Comparison of ENCODE assay signal across 8 cellular contexts in the genomic region with DNA sequence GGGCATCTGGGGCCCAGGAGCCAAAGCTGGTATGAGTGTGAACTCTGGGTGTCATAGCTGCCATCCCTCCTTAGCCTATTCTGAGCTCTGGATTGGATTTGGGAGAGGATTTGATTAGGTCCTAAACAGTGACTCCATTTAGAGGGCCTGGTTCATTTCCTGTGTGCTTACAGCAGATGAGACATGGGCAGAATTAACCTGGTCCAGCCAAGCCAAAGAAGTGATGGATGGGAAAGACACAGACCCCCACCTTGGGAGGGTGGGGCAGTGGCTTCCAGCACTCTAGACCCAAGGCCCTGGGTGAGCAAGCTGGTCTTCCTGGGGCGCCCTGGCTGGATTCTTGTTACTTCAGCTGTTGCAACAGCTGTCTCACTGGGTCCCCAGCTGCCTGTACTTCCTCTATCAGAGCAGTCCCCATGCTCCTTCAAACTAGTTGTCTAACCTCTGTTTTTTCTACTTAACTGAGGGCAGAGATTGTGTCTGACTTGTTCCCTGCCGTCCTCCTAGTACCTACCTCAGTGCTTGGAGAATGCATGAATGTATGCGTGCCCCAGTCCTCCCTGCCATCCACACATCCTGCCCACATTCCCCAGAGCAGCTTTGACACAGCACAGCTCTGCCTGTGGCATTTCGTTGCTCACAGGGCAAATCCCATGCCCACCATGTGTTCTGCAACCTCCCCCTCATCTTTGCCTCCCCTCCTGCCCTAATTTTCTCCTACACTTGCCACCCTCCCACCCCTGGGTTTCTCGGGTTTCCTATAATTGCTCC.
DNase-seq lines count a peak whose midpoint lies in the region; ATAC-seq, FAIRE-seq and TF ChIP-seq lines count a peak whose summit lies in the region.

No MANE protein-coding gene starts in this region.

- intact Hi-C loops in activated B cell treated with CpG ODN at 0.5 μM for 24 hours (cut with micrococcal nuclease) = loop anchor here (1.0 to 2.0 kb wide), 7 partner anchors 15 to 428 kb away; partner anchors contain the start of genes C9orf43, FKBP15, POLE3 and SLC31A1
- intact Hi-C loops in head of caudate nucleus (cut with DNase I) = loop anchor here (5.0 kb wide), 1 partner anchor 42 kb away; no protein-coding TSS in a partner anchor

- H3K4me1 ChIP-seq in small intestine (ENCODE audit: control insufficient read depth in 2 of 2, insufficient read depth in 1 of 2, low read depth in 1 of 2, low read length in 1 of 2) = peaks cover 11 to 28% of the 10 kb centered on the region in 2 donors

- POLR2A ChIA-PET in activated B cell treated with CpG ODN at 0.5 μM for 24 hours (lab: Charles Lee) = interaction anchor here (0.6 to 5.1 kb wide), 19 partner anchors 9 to 1037 kb away, joined by 3 to 83 read pairs (median 5); partner anchors contain the start of genes ALAD, C9orf43, CDC26 and POLE3

- no peaks in the 10 kb centered on the region for H3K27me3 ChIP-seq in small intestine (ENCODE audit: control insufficient read depth in 2 of 2, insufficient read depth in 2 of 2, low read length in 2 of 2)

- CTCF ChIA-PET in activated B cell treated with CpG ODN at 0.5 μM for 24 hours (lab: Charles Lee) = interaction anchor here (1.0 to 2.1 kb wide), 10 partner anchors 9 to 358 kb away, joined by 3 to 13 read pairs (median 5); partner anchors contain the start of genes ALAD, C9orf43, CDC26 and FKBP15

- WGBS in small intestine, 3 donors = 47 to 64% (median 58%) methylated on average over 5 of the region's 5 CpGs

- peak; percentile 24 for ATAC-seq in GM21447 (IDR thresholded peaks at IDR 0.05; ENCODE audit: unreplicated experiment)
- ATAC-seq in activated B cell treated with CpG ODN at 0.5 μM for 24 hours (ENCODE audit: low read depth) = peak; percentile 12

- no peak for TF ChIP-seq CTCF in activated B cell treated with CpG ODN at 0.5 μM for 24 hours (IDR thresholded peaks at IDR 0.05)

- peak overlapping the region; percentile 45 to 75 for H3K27ac ChIP-seq in small intestine (ENCODE audit: low read depth in 1 of 2, low read length in 1 of 2)

- DNase-seq in DMS 273 (lab: John Stamatoyannopoulos, UW; ENCODE audit: unreplicated experiment) (peak; percentile 81), LHCN-M2 (ENCODE audit: low read depth) (peak; percentile 98), activated B cell treated with CpG ODN at 0.5 μM for 24 hours (no peak), head of caudate nucleus (peak in 22 of 42 donors; percentile 36 to 81 (median 53)), small intestine (no peak), iPS-NIHi11 (ENCODE audit: low spot score) (no peak), AG08396 (ENCODE audit: low spot score) (no peak)

- peaks cover 5 to 12% of the 10 kb centered on the region in 2 donors for H3K36me3 ChIP-seq in small intestine (ENCODE audit: control insufficient read depth in 2 of 2, insufficient read depth in 2 of 2, low read length in 2 of 2)

- peak overlapping the region; percentile 94 for H3K27ac Mint-ChIP-seq in activated B cell treated with CpG ODN at 0.5 μM for 24 hours

- peaks cover 78% of the 10 kb centered on the region for H3K4me1 Mint-ChIP-seq in activated B cell treated with CpG ODN at 0.5 μM for 24 hours

- H3K4me3 Mint-ChIP-seq in activated B cell treated with CpG ODN at 0.5 μM for 24 hours = peak overlapping the region; percentile 53

- H3K36me3 Mint-ChIP-seq in activated B cell treated with CpG ODN at 0.5 μM for 24 hours (ENCODE audit: low read depth) = peaks cover 16% of the 10 kb centered on the region

- H3K27me3 Mint-ChIP-seq in activated B cell treated with CpG ODN at 0.5 μM for 24 hours = no peaks in the 10 kb centered on the region

- no peak overlapping the region for H3K4me3 ChIP-seq in small intestine (ENCODE audit: low read depth in 1 of 2, low read length in 2 of 2)

- no peaks in the 10 kb centered on the region for H3K9me3 ChIP-seq in small intestine (ENCODE audit: control insufficient read depth, low read depth)

- no peaks in the 10 kb centered on the region for H3K9me3 Mint-ChIP-seq in activated B cell treated with CpG ODN at 0.5 μM for 24 hours

- no peak for FAIRE-seq in small intestine (lab: Jason Lieb, UNC)

Comparison
In these comparisons a context has a peak if more than half of its experiments do, and no peak if none do; other contexts are left out.
1. DNase-seq: peak in DMS 273 (single experiment), LHCN-M2 (single experiment) and head of caudate nucleus (22 of 42); none in activated B cell treated with CpG ODN at 0.5 μM for 24 hours (single experiment), small intestine (single experiment), iPS-NIHi11 (single experiment) and AG08396 (single experiment).